In genomic region chr1:225879521-225880209, GRCh38 we compare ENCODE assay signal across 10 cellular contexts. TPM values are rescaled to one million over a fixed set of nuclear protein-coding genes. Genes with fewer than 3 reads are reported as not detected.
DNase-seq lines count a peak whose midpoint lies in the region; ATAC-seq and TF ChIP-seq lines count a peak whose summit lies in the region.
"Had no signal": no experiment of that assay in that cellular context is flagged by ENCODE, and none has a peak within 500 bp of the region (broad histone marks: within the 10 kb centered on the region; RNA-seq: fewer than 3 reads in every experiment).

No MANE protein-coding gene starts in this region.

- TF ChIP-seq POLR2A in right lobe of liver (IDR thresholded peaks at IDR 0.05) = no peak

- H3K27me3 Mint-ChIP-seq in activated naive CD4-positive, alpha-beta T cell treated with anti-CD3 and anti-CD28 coated beads, Interleukin-2, amount 50 U/mL, for 24 hours = no peaks in the 10 kb centered on the region

- H3K9me3 Mint-ChIP-seq in activated naive CD4-positive, alpha-beta T cell treated with anti-CD3 and anti-CD28 coated beads, Interleukin-2, amount 50 U/mL, for 24 hours = no peaks in the 10 kb centered on the region

- H3K4me1 ChIP-seq in heart right ventricle (peaks cover 30 to 65% (median 61%) of the 10 kb centered on the region in 9 donors), right lobe of liver (peaks cover 0 to 57% (median 19%) of the 10 kb centered on the region in 4 donors), upper lobe of right lung (peaks cover 49% of the 10 kb centered on the region)

- H3K27ac ChIP-seq in heart right ventricle (peak overlapping the region in 6 of 10 donors; percentile 22 to 96 (median 94)), right lobe of liver (peak overlapping the region; percentile 97 to 98 (median 98)), upper lobe of right lung (peak overlapping the region; percentile 42)

- H3K36me3 ChIP-seq in heart right ventricle (peaks cover 0 to 36% (median 0%) of the 10 kb centered on the region in 9 donors), right lobe of liver (peaks cover 0 to 18% (median 5%) of the 10 kb centered on the region in 4 donors), upper lobe of right lung (peaks cover 17% of the 10 kb centered on the region)

- WGBS in heart right ventricle, 2 donors = 76 to 80% methylated on average over 8 of the region's 8 CpGs
- 15% methylated on average over 5 of the region's 8 CpGs for WGBS in right lobe of liver (ENCODE audit: insufficient coverage, low coverage, low lambda C conversion rate, missing lambda C conversion rate)

- in situ Hi-C loops in GM13976 (cut with MboI; ENCODE audit: low sequenced_read_pairs, unreplicated experiment) = no loop called here

- H3K4me1 Mint-ChIP-seq in activated naive CD4-positive, alpha-beta T cell treated with anti-CD3 and anti-CD28 coated beads, Interleukin-2, amount 50 U/mL, for 24 hours = peaks cover 76% of the 10 kb centered on the region

- DNase-seq in heart right ventricle = no peak
- no peak for DNase-seq in left cardiac atrium
- peak in 1 of 3 donors; percentile 51 for DNase-seq in right lobe of liver
- DNase-seq in upper lobe of right lung = no peak
- DNase-seq in GM13976 (ENCODE audit: low spot score) = no peak

- H3K9me3 ChIP-seq in heart right ventricle (no peaks in the 10 kb centered on the region), right lobe of liver (no peaks in the 10 kb centered on the region), upper lobe of right lung (no peaks in the 10 kb centered on the region)

- no peak for ATAC-seq in heart right ventricle
- no peak for ATAC-seq in left cardiac atrium
- ATAC-seq in right lobe of liver = peak in 2 of 4 donors; percentile 0 to 10
- no peak for ATAC-seq in upper lobe of right lung
- ATAC-seq in HG03280 (IDR thresholded peaks at IDR 0.05; ENCODE audit: unreplicated experiment) = no peak
- no peak for ATAC-seq in GM21619 (IDR thresholded peaks at IDR 0.05; ENCODE audit: unreplicated experiment)
- ATAC-seq: HCT116 had no signal

- peak overlapping the region; percentile 87 for H3K4me3 Mint-ChIP-seq in activated naive CD4-positive, alpha-beta T cell treated with anti-CD3 and anti-CD28 coated beads, Interleukin-2, amount 50 U/mL, for 24 hours

- peak overlapping the region; percentile 70 for H3K27ac Mint-ChIP-seq in activated naive CD4-positive, alpha-beta T cell treated with anti-CD3 and anti-CD28 coated beads, Interleukin-2, amount 50 U/mL, for 24 hours

- no peaks in the 10 kb centered on the region for H3K27me3 ChIP-seq in heart right ventricle
- H3K27me3 ChIP-seq in right lobe of liver = no peaks in the 10 kb centered on the region
- no peaks in the 10 kb centered on the region for H3K27me3 ChIP-seq in upper lobe of right lung

- intact Hi-C loops in heart right ventricle (cut with DNase I) (loop anchor here in 4 of 10 donors (2.0 to 10.0 kb wide), 5 partner anchors 33 to 95 kb away; partner anchors contain the start of gene EPHX1 (in 3 of the 4)), left cardiac atrium (cut with DNase I) (no loop called here), right lobe of liver (cut with DNase I) (no loop called here), upper lobe of right lung (cut with DNase I) (no loop called here)

- H3K4me3 ChIP-seq in heart right ventricle (peak overlapping the region in 1 of 10 donors; percentile 99), right lobe of liver (peak overlapping the region; percentile 18 to 98 (median 19)), upper lobe of right lung (peak overlapping the region; percentile 10)

- H3K36me3 Mint-ChIP-seq in activated naive CD4-positive, alpha-beta T cell treated with anti-CD3 and anti-CD28 coated beads, Interleukin-2, amount 50 U/mL, for 24 hours = no peaks in the 10 kb centered on the region

- TF ChIP-seq CTCF in heart right ventricle (IDR thresholded peaks at IDR 0.05) (no peak), right lobe of liver (IDR thresholded peaks at IDR 0.05) (no peak), upper lobe of right lung (IDR thresholded peaks at IDR 0.05) (no peak), GM13976 (IDR thresholded peaks at IDR 0.05; ENCODE audit: borderline replicate concordance, control extremely low read depth, extremely low read depth, insufficient read depth, missing control alignments) (no peak)

RNA-seq across cellular contexts. Expression of gene TMEM63A, which starts 2.5 kb away (rescaled TPM):
- 10 to 100 TPM; 20.9 to 33.5 (median 24.7) TPM for total RNA-seq in heart right ventricle
- 10 to 100 TPM; 10.4 to 69.1 TPM for polyA plus RNA-seq in heart right ventricle
- total RNA-seq in left cardiac atrium = 10 to 100 TPM; 33.2 to 37.1 TPM
- total RNA-seq in right lobe of liver = 10 to 100 TPM; 32.1 to 81.5 (median 44.9) TPM
- 119 TPM for total RNA-seq in upper lobe of right lung

RNA-seq across cellular contexts. Expression of gene LEFTY1, which starts 9.3 kb away (rescaled TPM):
- total RNA-seq in heart right ventricle (under 1 TPM in 7 of 10 donors, not detected in 3; 0.15 to 0.57 (median 0.25) TPM), left cardiac atrium (under 1 TPM in 1 of 2 donors, not detected in 1; 0.27 TPM), right lobe of liver (1 to 10 TPM in 1 of 6 experiments, under 1 TPM in 3, not detected in 2; 0.29 to 1.1 (median 0.54) TPM), upper lobe of right lung (0.35 TPM)
- polyA plus RNA-seq in heart right ventricle = under 1 TPM; 0.15 to 0.77 TPM
- total RNA-seq: RPMI7951 had no signal

RNA-seq across cellular contexts. Expression of gene PYCR2, which starts 44.4 kb away (rescaled TPM):
- total RNA-seq in heart right ventricle (10 to 100 TPM; 53.6 to 77.4 (median 62.7) TPM), left cardiac atrium (10 to 100 TPM; 58.0 to 58.8 TPM), right lobe of liver (10 to 100 TPM; 20.0 to 42.6 (median 24.9) TPM), upper lobe of right lung (61.6 TPM)
- polyA plus RNA-seq in heart right ventricle = 10 to 100 TPM; 42.5 to 96.0 TPM

Comparison
In these comparisons a context has a peak if more than half of its experiments do, and no peak if none do; other contexts are left out.
1. H3K27ac ChIP-seq: peak in every context shown above with its lines; median percentile 98 in right lobe of liver; 94 in heart right ventricle; 42 in upper lobe of right lung.